ENCODE assay signal across 19 cellular contexts in genomic region chr22:44815099-44816070, GRCh38.
DNase-seq lines count a peak whose midpoint lies in the region; ATAC-seq and TF ChIP-seq lines count a peak whose summit lies in the region.
"Had no signal": no experiment of that assay in that cellular context is flagged by ENCODE, and none has a peak within 500 bp of the region (broad histone marks: within the 10 kb centered on the region; RNA-seq: fewer than 3 reads in every experiment).

No MANE protein-coding gene starts in this region.

- TF ChIP-seq POLR2A in spleen (IDR thresholded peaks at IDR 0.05) = no peak

- no peaks in the 10 kb centered on the region for H3K79me2 ChIP-seq in Karpas-422 (ENCODE audit: low read length)

- no peak overlapping the region for H2AFZ ChIP-seq in Karpas-422 (ENCODE audit: low read length)

- intact Hi-C loops in left ventricle myocardium inferior (cut with micrococcal nuclease) (no loop called here), spleen (cut with DNase I; ENCODE audit: low total_unique reads) (no loop called here)

- H3K36me3 ChIP-seq in left ventricle myocardium inferior = no peaks in the 10 kb centered on the region
- no peaks in the 10 kb centered on the region for H3K36me3 ChIP-seq in right atrium auricular region
- H3K36me3 ChIP-seq in Karpas-422 (ENCODE audit: insufficient read depth, low read length) = no peaks in the 10 kb centered on the region
- peaks cover 0 to 11% (median 0%) of the 10 kb centered on the region in 6 donors for H3K36me3 ChIP-seq in spleen

- H3K9ac ChIP-seq in Karpas-422 (ENCODE audit: low read length) = no peak overlapping the region

- H3K27ac ChIP-seq in left ventricle myocardium inferior (replicated peaks) (no peak overlapping the region), right atrium auricular region (no peak overlapping the region), Karpas-422 (ENCODE audit: low read length) (no peak overlapping the region), spleen (no peak overlapping the region)
- H3K27ac ChIP-seq: A549, HL-60, RWPE1 had no signal

- peaks cover 58% of the 10 kb centered on the region for H3K27me3 ChIP-seq in left ventricle myocardium inferior (ENCODE audit: low read depth)
- no peaks in the 10 kb centered on the region for H3K27me3 ChIP-seq in right atrium auricular region
- H3K27me3 ChIP-seq in Karpas-422 (ENCODE audit: low read length) = no peaks in the 10 kb centered on the region
- H3K27me3 ChIP-seq in spleen (replicated peaks in 1 of 7) = peaks cover 0 to 3% (median 0%) of the 10 kb centered on the region in 7 donors

- H3K4me2 ChIP-seq in Karpas-422 (ENCODE audit: low read depth, low read length, poor library complexity, severe bottlenecking) = no peak overlapping the region
- H3K4me2 ChIP-seq: A549 had no signal

- 80 to 89% (median 80%) methylated on average over 24 to 27 of the region's 27 CpGs for WGBS in spleen, 5 donors

- H3K9me3 ChIP-seq in left ventricle myocardium inferior (replicated peaks) (peaks cover 15% of the 10 kb centered on the region), right atrium auricular region (peaks cover 0 to 4% of the 10 kb centered on the region in 2 donors), Karpas-422 (ENCODE audit: low read length) (no peaks in the 10 kb centered on the region), spleen (no peaks in the 10 kb centered on the region)
- H3K9me3 ChIP-seq: A549 had no signal

- no peak for TF ChIP-seq CTCF in left ventricle myocardium inferior (IDR thresholded peaks at IDR 0.05; ENCODE audit: borderline replicate concordance)
- TF ChIP-seq CTCF in right atrium auricular region (IDR thresholded peaks at IDR 0.05) = no peak
- TF ChIP-seq CTCF in spleen (IDR thresholded peaks at IDR 0.05 in 8 of 11, conservative IDR thresholded peaks at IDR 0.05 in 3 of 11) = no peak

- H3K9me2 ChIP-seq in Karpas-422 (replicated peaks; ENCODE audit: insufficient read depth, low read length) = no peaks in the 10 kb centered on the region

- H3K4me1 ChIP-seq in left ventricle myocardium inferior (no peaks in the 10 kb centered on the region), right atrium auricular region (peaks cover 0 to under 1% of the 10 kb centered on the region in 2 donors), Karpas-422 (ENCODE audit: low read length) (no peaks in the 10 kb centered on the region), spleen (peaks cover 0 to 7% (median 3%) of the 10 kb centered on the region in 6 donors)
- H3K4me1 ChIP-seq: A549 had no signal

- no peak overlapping the region for H3K4me3 ChIP-seq in left ventricle myocardium inferior
- H3K4me3 ChIP-seq in right atrium auricular region = no peak overlapping the region
- no peak overlapping the region for H3K4me3 ChIP-seq in Karpas-422 (ENCODE audit: low read length)
- H3K4me3 ChIP-seq in spleen = no peak overlapping the region
- H3K4me3 ChIP-seq: A549 had no signal

- ATAC-seq in GM18498 (IDR thresholded peaks at IDR 0.05; ENCODE audit: unreplicated experiment) = no peak
- ATAC-seq: A549 had no signal

- DNase-seq in left ventricle myocardium inferior (peak; percentile 9), right atrium auricular region (ENCODE audit: low spot score) (no peak), Karpas-422 (peak; percentile 27), kidney glomerular epithelial cell (lab: John Stamatoyannopoulos, UW) (peak; percentile 3), spleen (peak; percentile 47), D341Med (ENCODE audit: low spot score) (no peak)
- DNase-seq: HFFc6; KBM-7; NCI-H1092 treated with DMSO at 0.1 percent for 48 hours; NCI-H1436 treated with DMSO at 0.1 percent for 48 hours; NCI-H1930; NCI-H345; NCI-H524; NCI-H774; NK-92 treated with Interleukin-12 subunit alpha and Interleukin-12 subunit beta, amount 100 ng/mL, for 24 hours had no signal

- no peaks in the 10 kb centered on the region for H4K20me1 ChIP-seq in Karpas-422 (ENCODE audit: insufficient read depth, low read depth, low read length)

Comparison
In these comparisons a context has a peak if more than half of its experiments do, and no peak if none do; other contexts are left out.
1. DNase-seq: peak in left ventricle myocardium inferior (single experiment), Karpas-422 (single experiment), kidney glomerular epithelial cell (single experiment) and spleen (single experiment); none in right atrium auricular region (single experiment) and D341Med (single experiment).